ENCODE assay signal across 28 cellular contexts in the genomic region with DNA sequence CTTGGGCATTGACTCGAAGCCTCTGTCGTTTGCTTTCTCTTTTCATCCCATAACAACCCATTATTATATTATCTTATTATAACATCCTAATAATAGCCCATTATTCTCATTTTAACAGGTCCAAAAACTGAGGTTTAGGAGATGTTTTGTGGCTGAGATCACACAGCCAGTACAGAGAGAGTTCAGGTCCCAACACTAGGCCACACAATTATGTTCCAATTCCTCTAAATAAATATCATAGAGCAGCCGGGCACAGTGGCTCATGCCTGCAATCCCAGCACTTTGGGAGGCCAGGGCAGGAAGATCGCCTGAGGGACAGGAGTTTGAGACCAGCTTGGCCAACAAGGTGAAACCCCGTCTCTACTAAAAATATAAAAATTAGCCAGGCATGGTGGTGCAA. TPM values are rescaled to one million over a fixed set of nuclear protein-coding genes. Genes with fewer than 3 reads are reported as not detected.
"Had no signal": no experiment of that assay in that cellular context is flagged by ENCODE, and none has a peak within 500 bp of the region (broad histone marks: within the 10 kb centered on the region; RNA-seq: fewer than 3 reads in every experiment).

No MANE protein-coding gene starts in this region.

- H3K27ac ChIP-seq: colonic mucosa, dorsolateral prefrontal cortex, hepatocyte, parathyroid adenoma, upper lobe of left lung had no signal

- H3K9ac ChIP-seq: parathyroid adenoma had no signal

- H3K4me2 ChIP-seq: hepatocyte had no signal

- H3K36me3 ChIP-seq: colonic mucosa, upper lobe of left lung had no signal

- H3K27ac Mint-ChIP-seq: activated CD4-positive, alpha-beta memory T cell treated with anti-CD3 and anti-CD28 coated beads, Interleukin-2, amount 10 ng/mL, durations not matched to agents 7 days and 5 days; activated CD4-positive, alpha-beta T cell treated with anti-CD3 and anti-CD28 coated beads, Interleukin-2, amount 10 ng/mL, durations not matched to agents 24 days and 14 days; activated CD8-positive, alpha-beta memory T cell treated with anti-CD3 and anti-CD28 coated beads, Interleukin-2, amount 10 ng/mL, durations not matched to agents 7 days and 5 days; activated naive CD4-positive, alpha-beta T cell treated with anti-CD3 and anti-CD28 coated beads, Interleukin-2, amount 10 ng/mL, durations not matched to agents 7 days and 5 days; activated naive CD8-positive, alpha-beta T cell treated with anti-CD3 and anti-CD28 coated beads, Interleukin-2, amount 50 U/mL, for 24 hours; effector memory CD8-positive, alpha-beta T cell; immature natural killer cell; stimulated activated memory B cell treated with anti-CD40 and anti-IgM and Interleukin-4, amounts not matched to agents 10 μg/mL and 1 μg/mL and 100 μg/mL, for 72 hours; T-helper 1 cell treated with Interleukin-12 subunit alpha and Interleukin-12 subunit beta and Interleukin-4 antibody, amounts not matched to agents 30 μg/mL and 1 μg/mL, for 36 hours had no signal

- H3K4me3 ChIP-seq: colonic mucosa, dorsolateral prefrontal cortex, hepatocyte, upper lobe of left lung had no signal

- H3K27me3 ChIP-seq: colonic mucosa, dorsolateral prefrontal cortex, hepatocyte, upper lobe of left lung had no signal

- H3K4me1 ChIP-seq: colonic mucosa, parathyroid adenoma, upper lobe of left lung had no signal

- H3K36me3 Mint-ChIP-seq: activated CD8-positive, alpha-beta memory T cell treated with anti-CD3 and anti-CD28 coated beads, Interleukin-2, amount 10 ng/mL, durations not matched to agents 7 days and 5 days; activated naive CD4-positive, alpha-beta T cell treated with anti-CD3 and anti-CD28 coated beads, Interleukin-2, amount 10 ng/mL, durations not matched to agents 7 days and 5 days; immature natural killer cell; natural killer cell treated with Interleukin-12 subunit alpha and Interleukin-12 subunit beta and Interleukin-15 and Interleukin-18, amount 100 ng/mL, for 72 hours; stimulated activated memory B cell treated with anti-CD40 and anti-IgM and Interleukin-4, amounts not matched to agents 10 μg/mL and 1 μg/mL and 100 μg/mL, for 72 hours had no signal

- H3K9me3 ChIP-seq: colonic mucosa, upper lobe of left lung had no signal

- H3K79me2 ChIP-seq: hepatocyte, parathyroid adenoma had no signal

- DNase-seq: activated CD4-positive, alpha-beta memory T cell treated with anti-CD3 and anti-CD28 coated beads, Interleukin-2, amount 10 ng/mL, durations not matched to agents 7 days and 5 days; activated CD4-positive, alpha-beta T cell treated with anti-CD3 and anti-CD28 coated beads, Interleukin-2, amount 10 ng/mL, durations not matched to agents 24 days and 14 days; activated CD4-positive, CD25-positive, alpha-beta regulatory T cell; activated CD8-positive, alpha-beta memory T cell treated with anti-CD3 and anti-CD28 coated beads, Interleukin-2, amount 10 ng/mL, durations not matched to agents 7 days and 5 days; activated effector memory CD4-positive, alpha-beta T cell treated with anti-CD3 and anti-CD28 coated beads, Interleukin-2, amount 50 U/mL, for 16 hours; activated naive CD4-positive, alpha-beta T cell treated with anti-CD3 and anti-CD28 coated beads, Interleukin-2, amount 10 ng/mL, durations not matched to agents 7 days and 5 days; activated naive CD8-positive, alpha-beta T cell treated with anti-CD3 and anti-CD28 coated beads, Interleukin-2, amount 50 U/mL, for 24 hours; activated T-cell treated with anti-CD3 and anti-CD28 coated beads for 4 hours; central memory CD4-positive, alpha-beta T cell; colonic mucosa; effector memory CD8-positive, alpha-beta T cell; foreskin melanocyte; glutamatergic neuron; immature natural killer cell; left ventricle myocardium superior; mammary epithelial cell; midbrain; small intestine; stimulated activated CD4-positive, alpha-beta T cell treated with anti-CD3 and anti-CD28 coated beads, Interleukin-15, amount 100 ng/mL, for 24 hours; upper lobe of left lung had no signal

- ATAC-seq: activated CD8-positive, alpha-beta memory T cell treated with anti-CD3 and anti-CD28 coated beads, Interleukin-2, amount 10 ng/mL, durations not matched to agents 7 days and 5 days; activated naive CD8-positive, alpha-beta T cell treated with anti-CD3 and anti-CD28 coated beads, Interleukin-2, amount 50 U/mL, for 24 hours; effector memory CD8-positive, alpha-beta T cell; esophagus mucosa; left ventricle myocardium superior; natural killer cell treated with Interleukin-12 subunit alpha and Interleukin-12 subunit beta and Interleukin-15 and Interleukin-18, amount 100 ng/mL, for 72 hours; sciatic nerve; stimulated activated memory B cell treated with anti-CD40 and anti-IgM and Interleukin-4, amounts not matched to agents 10 μg/mL and 1 μg/mL and 100 μg/mL, for 72 hours had no signal

- H2AFZ ChIP-seq: hepatocyte, parathyroid adenoma had no signal

- H3K4me1 Mint-ChIP-seq: activated CD4-positive, alpha-beta memory T cell treated with anti-CD3 and anti-CD28 coated beads, Interleukin-2, amount 10 ng/mL, durations not matched to agents 7 days and 5 days; activated CD4-positive, alpha-beta T cell treated with anti-CD3 and anti-CD28 coated beads, Interleukin-2, amount 10 ng/mL, durations not matched to agents 24 days and 14 days; activated CD8-positive, alpha-beta memory T cell treated with anti-CD3 and anti-CD28 coated beads, Interleukin-2, amount 10 ng/mL, durations not matched to agents 7 days and 5 days; activated naive CD4-positive, alpha-beta T cell treated with anti-CD3 and anti-CD28 coated beads, Interleukin-2, amount 10 ng/mL, durations not matched to agents 7 days and 5 days; activated naive CD8-positive, alpha-beta T cell treated with anti-CD3 and anti-CD28 coated beads, Interleukin-2, amount 50 U/mL, for 24 hours; stimulated activated memory B cell treated with anti-CD40 and anti-IgM and Interleukin-4, amounts not matched to agents 10 μg/mL and 1 μg/mL and 100 μg/mL, for 72 hours had no signal

- H3K9me3 Mint-ChIP-seq: activated CD4-positive, alpha-beta memory T cell treated with anti-CD3 and anti-CD28 coated beads, Interleukin-2, amount 10 ng/mL, durations not matched to agents 7 days and 5 days; activated CD4-positive, alpha-beta T cell treated with anti-CD3 and anti-CD28 coated beads, Interleukin-2, amount 10 ng/mL, durations not matched to agents 24 days and 14 days; activated naive CD4-positive, alpha-beta T cell treated with anti-CD3 and anti-CD28 coated beads, Interleukin-2, amount 10 ng/mL, durations not matched to agents 7 days and 5 days; activated naive CD8-positive, alpha-beta T cell treated with anti-CD3 and anti-CD28 coated beads, Interleukin-2, amount 50 U/mL, for 24 hours; effector memory CD8-positive, alpha-beta T cell; natural killer cell treated with Interleukin-12 subunit alpha and Interleukin-12 subunit beta and Interleukin-15 and Interleukin-18, amount 100 ng/mL, for 72 hours; T-helper 1 cell treated with Interleukin-12 subunit alpha and Interleukin-12 subunit beta and Interleukin-4 antibody, amounts not matched to agents 30 μg/mL and 1 μg/mL, for 36 hours had no signal

- H3K4me3 Mint-ChIP-seq: activated CD4-positive, alpha-beta memory T cell treated with anti-CD3 and anti-CD28 coated beads, Interleukin-2, amount 10 ng/mL, durations not matched to agents 7 days and 5 days; activated CD4-positive, alpha-beta T cell treated with anti-CD3 and anti-CD28 coated beads, Interleukin-2, amount 10 ng/mL, durations not matched to agents 24 days and 14 days; activated CD8-positive, alpha-beta memory T cell treated with anti-CD3 and anti-CD28 coated beads, Interleukin-2, amount 10 ng/mL, durations not matched to agents 7 days and 5 days; activated naive CD4-positive, alpha-beta T cell treated with anti-CD3 and anti-CD28 coated beads, Interleukin-2, amount 10 ng/mL, durations not matched to agents 7 days and 5 days; activated naive CD8-positive, alpha-beta T cell treated with anti-CD3 and anti-CD28 coated beads, Interleukin-2, amount 50 U/mL, for 24 hours; effector memory CD8-positive, alpha-beta T cell; immature natural killer cell; natural killer cell treated with Interleukin-12 subunit alpha and Interleukin-12 subunit beta and Interleukin-15 and Interleukin-18, amount 100 ng/mL, for 72 hours; stimulated activated memory B cell treated with anti-CD40 and anti-IgM and Interleukin-4, amounts not matched to agents 10 μg/mL and 1 μg/mL and 100 μg/mL, for 72 hours; T-helper 1 cell treated with Interleukin-12 subunit alpha and Interleukin-12 subunit beta and Interleukin-4 antibody, amounts not matched to agents 30 μg/mL and 1 μg/mL, for 36 hours had no signal

RNA-seq across cellular contexts. Expression of gene KIFC3, which starts 40.3 kb away (rescaled TPM):
- total RNA-seq: activated CD4-positive, alpha-beta memory T cell treated with anti-CD3 and anti-CD28 coated beads, Interleukin-2, amount 10 ng/mL, durations not matched to agents 7 days and 5 days had no signal
